ENCODE assay signal across 1 cellular context in the genomic region with DNA sequence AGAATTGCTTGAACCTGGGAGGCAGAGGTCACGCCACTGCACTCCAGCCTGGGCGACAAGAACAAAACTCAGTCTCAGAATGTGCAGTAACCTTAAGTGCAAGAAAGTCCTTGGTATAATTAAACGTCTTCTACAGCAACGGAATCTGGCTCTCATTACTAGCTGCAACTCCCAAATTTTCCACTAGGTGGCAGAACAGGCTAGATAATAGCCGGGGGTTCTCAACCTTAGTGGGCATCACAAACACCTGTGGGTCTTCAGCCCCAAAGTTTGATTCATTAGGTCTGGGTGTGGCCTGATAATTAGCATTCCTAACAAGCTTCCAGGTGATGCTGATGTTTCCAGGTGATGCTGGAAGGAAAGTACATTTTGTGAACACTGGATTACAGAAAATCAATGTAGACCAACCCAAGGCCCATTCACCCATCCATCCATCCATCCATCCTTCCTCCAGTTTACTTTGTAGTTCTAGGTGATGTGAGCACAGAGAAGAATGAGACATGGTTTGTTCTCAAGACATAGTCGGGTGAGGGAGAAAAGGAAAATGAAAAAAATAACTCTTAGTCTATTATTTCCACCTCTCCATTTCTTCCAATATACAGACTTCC.
TF ChIP-seq lines count a peak whose summit lies in the region.

No MANE protein-coding gene starts in this region.

TF ChIP-seq in HCT116, 20 proteins besides CTCF, POLR2A, EP300 and RAD21 (continued from another document):
- TF ChIP-seq, protein P1, sequence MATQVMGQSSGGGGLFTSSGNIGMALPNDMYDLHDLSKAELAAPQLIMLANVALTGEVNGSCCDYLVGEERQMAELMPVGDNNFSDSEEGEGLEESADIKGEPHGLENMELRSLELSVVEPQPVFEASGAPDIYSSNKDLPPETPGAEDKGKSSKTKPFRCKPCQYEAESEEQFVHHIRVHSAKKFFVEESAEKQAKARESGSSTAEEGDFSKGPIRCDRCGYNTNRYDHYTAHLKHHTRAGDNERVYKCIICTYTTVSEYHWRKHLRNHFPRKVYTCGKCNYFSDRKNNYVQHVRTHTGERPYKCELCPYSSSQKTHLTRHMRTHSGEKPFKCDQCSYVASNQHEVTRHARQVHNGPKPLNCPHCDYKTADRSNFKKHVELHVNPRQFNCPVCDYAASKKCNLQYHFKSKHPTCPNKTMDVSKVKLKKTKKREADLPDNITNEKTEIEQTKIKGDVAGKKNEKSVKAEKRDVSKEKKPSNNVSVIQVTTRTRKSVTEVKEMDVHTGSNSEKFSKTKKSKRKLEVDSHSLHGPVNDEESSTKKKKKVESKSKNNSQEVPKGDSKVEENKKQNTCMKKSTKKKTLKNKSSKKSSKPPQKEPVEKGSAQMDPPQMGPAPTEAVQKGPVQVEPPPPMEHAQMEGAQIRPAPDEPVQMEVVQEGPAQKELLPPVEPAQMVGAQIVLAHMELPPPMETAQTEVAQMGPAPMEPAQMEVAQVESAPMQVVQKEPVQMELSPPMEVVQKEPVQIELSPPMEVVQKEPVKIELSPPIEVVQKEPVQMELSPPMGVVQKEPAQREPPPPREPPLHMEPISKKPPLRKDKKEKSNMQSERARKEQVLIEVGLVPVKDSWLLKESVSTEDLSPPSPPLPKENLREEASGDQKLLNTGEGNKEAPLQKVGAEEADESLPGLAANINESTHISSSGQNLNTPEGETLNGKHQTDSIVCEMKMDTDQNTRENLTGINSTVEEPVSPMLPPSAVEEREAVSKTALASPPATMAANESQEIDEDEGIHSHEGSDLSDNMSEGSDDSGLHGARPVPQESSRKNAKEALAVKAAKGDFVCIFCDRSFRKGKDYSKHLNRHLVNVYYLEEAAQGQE (IDR thresholded peaks at IDR 0.05; ENCODE audit: low read depth): no peak
- TF ChIP-seq, protein P2, sequence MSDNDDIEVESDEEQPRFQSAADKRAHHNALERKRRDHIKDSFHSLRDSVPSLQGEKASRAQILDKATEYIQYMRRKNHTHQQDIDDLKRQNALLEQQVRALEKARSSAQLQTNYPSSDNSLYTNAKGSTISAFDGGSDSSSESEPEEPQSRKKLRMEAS (IDR thresholded peaks at IDR 0.05): no peak
- no peak for TF ChIP-seq JUND (IDR thresholded peaks at IDR 0.05)
